8 cellular contexts compared by ENCODE assay signal in the genomic region with DNA sequence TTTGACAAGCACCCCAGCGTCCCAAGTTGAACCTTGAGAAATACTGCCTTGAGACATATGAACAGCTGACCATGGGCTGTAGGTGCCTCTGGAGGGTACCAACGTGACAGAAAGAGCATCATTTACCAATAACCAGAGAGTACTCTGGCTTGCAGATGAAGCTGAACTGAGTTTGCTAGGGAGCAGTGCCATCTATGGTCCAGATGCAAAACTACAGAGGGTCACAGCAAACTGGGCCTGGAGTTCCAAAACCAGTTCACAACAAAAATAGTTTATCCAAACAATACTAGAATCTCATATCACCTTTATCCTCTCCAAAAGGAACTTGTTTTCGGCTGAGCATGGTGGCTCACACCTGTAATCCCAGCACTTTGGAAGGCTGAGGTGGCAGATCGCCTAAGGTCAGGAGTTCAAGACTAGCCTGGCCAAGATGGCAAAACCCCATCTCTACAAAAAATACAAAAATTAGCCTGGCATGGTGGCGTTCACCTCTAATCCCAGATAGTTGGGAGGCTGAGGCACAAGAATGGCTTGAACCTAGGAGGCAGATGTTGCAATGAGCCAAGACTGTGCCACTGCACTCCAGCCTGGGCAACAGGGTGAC.
DNase-seq lines count a peak whose midpoint lies in the region; ATAC-seq and TF ChIP-seq lines count a peak whose summit lies in the region.

No MANE protein-coding gene starts in this region.

- no peak overlapping the region for H2AFZ ChIP-seq in osteoblast (ENCODE audit: low read length)

- in situ Hi-C loops in ACHN (cut with HindIII; ENCODE audit: low pct_ligation_motif_present, low pct_unique_long_range_greater_than_20kb, low sequenced_read_pairs), result no loop called here

- no peaks in the 10 kb centered on the region for H3K9me3 ChIP-seq in osteoblast (ENCODE audit: low read depth, low read length)

- H3K36me3 ChIP-seq in GM06990 (ENCODE audit: control insufficient read depth, insufficient read depth, low read length), result peaks cover 14% of the 10 kb centered on the region
- H3K36me3 ChIP-seq in osteoblast (ENCODE audit: insufficient read depth, low read length), result peaks cover 29% of the 10 kb centered on the region

- no peak overlapping the region for H3K27ac ChIP-seq in osteoblast (ENCODE audit: low read depth, low read length)

- peaks cover 10% of the 10 kb centered on the region for H3K79me2 ChIP-seq in osteoblast (ENCODE audit: insufficient read depth, low read length)

- peaks cover 26% of the 10 kb centered on the region for H3K4me1 ChIP-seq in osteoblast (ENCODE audit: insufficient read depth, low read length)

- no peak for ATAC-seq in HG03439 (IDR thresholded peaks at IDR 0.05; ENCODE audit: unreplicated experiment)
- ATAC-seq in HG02642 (IDR thresholded peaks at IDR 0.05; ENCODE audit: poor library complexity, unreplicated experiment), result no peak

- no peaks in the 10 kb centered on the region for H3K27me3 ChIP-seq in GM06990 (replicated peaks; ENCODE audit: control insufficient read depth, insufficient read depth, low read length)
- no peaks in the 10 kb centered on the region for H3K27me3 ChIP-seq in osteoblast (ENCODE audit: insufficient read depth, low read length)

- H3K4me3 ChIP-seq in GM06990 (replicated peaks; ENCODE audit: low read depth, low read length), result no peak overlapping the region
- H3K4me3 ChIP-seq in osteoblast (ENCODE audit: insufficient read depth, low read length), result no peak overlapping the region

- H4K20me1 ChIP-seq in osteoblast (ENCODE audit: insufficient read depth, low read length), result no peaks in the 10 kb centered on the region

- H3K4me2 ChIP-seq in osteoblast (ENCODE audit: insufficient read depth, low read length), result no peak overlapping the region

- DNase-seq in ACHN, result peak; percentile 48
- peak; percentile 3 for DNase-seq in GM06990 (ENCODE audit: extremely low read depth, insufficient read length)
- peak; percentile 13 for DNase-seq in NCI-H2196 (lab: John Stamatoyannopoulos, UW; ENCODE audit: unreplicated experiment)
- DNase-seq in activated T-cell treated with anti-CD3 and anti-CD28 coated beads, Interleukin-2, amount 50 U/mL, for 48 hours, result peak; percentile 34 to 42
- DNase-seq in fibroblast of the conjunctiva (ENCODE audit: low read depth), result peak; percentile 43
- no peak for DNase-seq in osteoblast (ENCODE audit: insufficient read length, low spot score, missing footprints)

- TF ChIP-seq CTCF in GM06990 (IDR thresholded peaks at IDR 0.05; ENCODE audit: insufficient read depth, low read length, poor library complexity, severe bottlenecking) (peak; percentile 60), osteoblast (IDR thresholded peaks at IDR 0.05; ENCODE audit: extremely low read depth, low read depth, low read length) (peak; percentile 84)
